ENCODE assay signal across 35 cellular contexts in the genomic region with DNA sequence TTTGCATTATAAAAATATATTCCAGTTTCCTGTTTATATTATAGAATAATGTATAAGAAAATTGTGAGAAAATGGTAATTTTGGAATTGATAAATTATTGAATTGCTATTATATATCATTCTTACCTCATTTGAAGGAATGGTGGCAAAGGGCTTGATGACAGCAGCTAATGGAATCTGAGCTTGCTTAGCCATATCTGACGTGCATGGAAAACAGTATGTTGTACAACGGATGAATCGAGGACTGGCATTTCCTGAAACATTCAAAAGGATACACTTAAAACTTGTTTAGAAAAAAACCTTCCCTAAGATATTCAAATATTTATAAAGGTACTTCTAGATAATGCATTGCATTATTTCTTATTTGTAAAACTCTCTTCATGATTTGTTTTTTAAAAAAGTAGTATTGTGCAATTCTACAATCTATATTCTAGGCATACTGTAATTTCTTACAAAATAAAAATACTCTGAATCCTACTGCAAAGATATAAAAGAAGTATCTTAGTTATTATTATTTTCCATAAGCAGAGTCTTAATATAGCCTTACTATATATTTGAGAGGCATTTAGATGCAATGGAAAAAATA. TPM values are rescaled to one million over a fixed set of nuclear protein-coding genes. Genes with fewer than 3 reads are reported as not detected.
A peak's percentile ranks its signal among the peaks of the same experiment; 100 is the strongest.
DNase-seq lines count a peak whose midpoint lies in the region; ATAC-seq and TF ChIP-seq lines count a peak whose summit lies in the region.
"Had no signal": no experiment of that assay in that cellular context is flagged by ENCODE, and none has a peak within 500 bp of the region (broad histone marks: within the 10 kb centered on the region; RNA-seq: fewer than 3 reads in every experiment).

No MANE protein-coding gene starts in this region.

- H3K4me3 ChIP-seq in ACC112 (ENCODE audit: low read depth, low read length) (no peak overlapping the region), choroid plexus epithelial cell (ENCODE audit: low read depth, low read length) (no peak overlapping the region), psoas muscle (no peak overlapping the region), vagina (no peak overlapping the region)
- H3K4me3 ChIP-seq: A549, adrenal gland, cardiac muscle cell, colonic mucosa, GM12878, HAP-1, hepatocyte, lung, mucosa of descending colon, suprapubic skin, upper lobe of left lung had no signal

- H3K9me3 ChIP-seq in psoas muscle (no peaks in the 10 kb centered on the region), vagina (no peaks in the 10 kb centered on the region)
- H3K9me3 ChIP-seq: A549, adrenal gland, colonic mucosa, HAP-1, mucosa of descending colon, suprapubic skin, upper lobe of left lung had no signal

- peaks cover 50% of the 10 kb centered on the region for H3K36me3 ChIP-seq in ACC112 (ENCODE audit: insufficient read depth, low read length)
- peaks cover 0 to 57% of the 10 kb centered on the region in 2 donors for H3K36me3 ChIP-seq in psoas muscle (ENCODE audit: insufficient read depth in 1 of 2, low read depth in 1 of 2)
- H3K36me3 ChIP-seq in vagina = peaks cover 0 to 59% of the 10 kb centered on the region in 2 donors

- no peak overlapping the region for H2AFZ ChIP-seq in ACC112 (ENCODE audit: low read length, unreplicated experiment)
- H2AFZ ChIP-seq: hepatocyte had no signal

- no peak for TF ChIP-seq CTCF in choroid plexus epithelial cell (conservative IDR thresholded peaks at IDR 0.05; ENCODE audit: low read depth, low read length)
- TF ChIP-seq CTCF in psoas muscle (IDR thresholded peaks at IDR 0.05) = no peak
- no peak for TF ChIP-seq CTCF in vagina (IDR thresholded peaks at IDR 0.05)

- no peak for TF ChIP-seq POLR2A in vagina (IDR thresholded peaks at IDR 0.05)

- peak overlapping the region; percentile 59 for H3K27ac ChIP-seq in ACC112 (ENCODE audit: low read depth, low read length)
- H3K27ac ChIP-seq in psoas muscle = no peak overlapping the region
- no peak overlapping the region for H3K27ac ChIP-seq in substantia nigra (ENCODE audit: low read depth, low read length, poor library complexity, severe bottlenecking)
- H3K27ac ChIP-seq in vagina = no peak overlapping the region
- H3K27ac ChIP-seq: A549, adrenal gland, cardiac muscle cell, colonic mucosa, hepatocyte, suprapubic skin, upper lobe of left lung had no signal

- WGBS in psoas muscle, 3 donors = 90 to 92% (median 91%) methylated on average over 3 of the region's 3 CpGs

- no peak for ATAC-seq in psoas muscle
- ATAC-seq: A549; GM12878; mucosa of descending colon; natural killer cell treated with Interleukin-12 subunit alpha and Interleukin-12 subunit beta and Interleukin-15 and Interleukin-18, amount 100 ng/mL, for 72 hours; Panc1; stimulated activated memory B cell treated with anti-CD40 and anti-IgM and Interleukin-4, amounts not matched to agents 10 μg/mL and 1 μg/mL and 100 μg/mL, for 72 hours had no signal

- DNase-seq in HCEC 1CT = peak; percentile 49
- DNase-seq in choroid plexus epithelial cell (ENCODE audit: low read depth) = peak; percentile 82
- DNase-seq in iris pigment epithelial cell (ENCODE audit: low read depth) = peak; percentile 89
- DNase-seq in psoas muscle = no peak
- DNase-seq in head of caudate nucleus = no peak
- DNase-seq in substantia nigra (lab: John Stamatoyannopoulos, UW) = no peak
- no peak for DNase-seq in vagina (ENCODE audit: extremely low spot score in 2 of 2)
- DNase-seq: activated CD4-positive, alpha-beta T cell treated with anti-CD3 and anti-CD28 coated beads, Interleukin-2, amount 50 U/mL, for 4 hours; activated CD8-positive, alpha-beta memory T cell treated with anti-CD3 and anti-CD28 coated beads, Interleukin-2, amount 50 U/mL, for 4 hours; activated naive CD4-positive, alpha-beta T cell treated with anti-CD3 and anti-CD28 coated beads for 36 hours; adrenal gland; CD8-positive, alpha-beta memory T cell; colonic mucosa; effector memory CD4-positive, alpha-beta T cell; foreskin melanocyte; Karpas-422; mucosa of descending colon; NCI-H2029; NCI-H2227 treated with DMSO at 0.1 percent for 48 hours; NCI-H526 treated with DMSO at 0.1 percent for 48 hours; occipital lobe; SHP77 treated with DMSO at 0.1 percent for 48 hours; T-helper 2 cell; upper lobe of left lung had no signal

- H3K4me1 ChIP-seq in ACC112 (ENCODE audit: control insufficient read depth, insufficient read depth, low read length, unreplicated experiment) (peaks cover 19% of the 10 kb centered on the region), psoas muscle (no peaks in the 10 kb centered on the region), vagina (no peaks in the 10 kb centered on the region)
- H3K4me1 ChIP-seq: A549, adrenal gland, colonic mucosa, suprapubic skin, upper lobe of left lung had no signal

- peaks cover 63% of the 10 kb centered on the region for H3K79me2 ChIP-seq in ACC112 (ENCODE audit: control insufficient read depth, insufficient read depth, low read length, unreplicated experiment)

- intact Hi-C loops in psoas muscle (cut with DNase I) (no loop called here), head of caudate nucleus (cut with DNase I) (no loop called here), vagina (cut with DNase I) (no loop called here)

- H3K27me3 ChIP-seq in ACC112 (ENCODE audit: insufficient read depth, low read length) (no peaks in the 10 kb centered on the region), psoas muscle (ENCODE audit: insufficient read depth in 3 of 3, low read length in 2 of 3) (no peaks in the 10 kb centered on the region), vagina (no peaks in the 10 kb centered on the region)
- H3K27me3 ChIP-seq: adrenal gland, cardiac muscle cell, colonic mucosa, hepatocyte, suprapubic skin, upper lobe of left lung had no signal

RNA-seq across cellular contexts. Expression of a gene that starts 38.3 kb away (rescaled TPM):
- 10 to 100 TPM in 1 of 4 donors, 1 to 10 TPM in 3; 5.8 to 13.7 (median 6.3) TPM for total RNA-seq in psoas muscle
- polyA plus RNA-seq in psoas muscle = 1 to 10 TPM; 2.4 to 5.9 (median 5.5) TPM
- 24.1 TPM for total RNA-seq in vagina

Comparison
In these comparisons a context has a peak if more than half of its experiments do, and no peak if none do; other contexts are left out.
1. DNase-seq: peak in HCEC 1CT (single experiment), choroid plexus epithelial cell (single experiment) and iris pigment epithelial cell (single experiment); none in psoas muscle (0 of 2), head of caudate nucleus (0 of 42), substantia nigra (0 of 49) and vagina (0 of 2).